Comparison of ENCODE assay signal across 8 cellular contexts in the genomic region with DNA sequence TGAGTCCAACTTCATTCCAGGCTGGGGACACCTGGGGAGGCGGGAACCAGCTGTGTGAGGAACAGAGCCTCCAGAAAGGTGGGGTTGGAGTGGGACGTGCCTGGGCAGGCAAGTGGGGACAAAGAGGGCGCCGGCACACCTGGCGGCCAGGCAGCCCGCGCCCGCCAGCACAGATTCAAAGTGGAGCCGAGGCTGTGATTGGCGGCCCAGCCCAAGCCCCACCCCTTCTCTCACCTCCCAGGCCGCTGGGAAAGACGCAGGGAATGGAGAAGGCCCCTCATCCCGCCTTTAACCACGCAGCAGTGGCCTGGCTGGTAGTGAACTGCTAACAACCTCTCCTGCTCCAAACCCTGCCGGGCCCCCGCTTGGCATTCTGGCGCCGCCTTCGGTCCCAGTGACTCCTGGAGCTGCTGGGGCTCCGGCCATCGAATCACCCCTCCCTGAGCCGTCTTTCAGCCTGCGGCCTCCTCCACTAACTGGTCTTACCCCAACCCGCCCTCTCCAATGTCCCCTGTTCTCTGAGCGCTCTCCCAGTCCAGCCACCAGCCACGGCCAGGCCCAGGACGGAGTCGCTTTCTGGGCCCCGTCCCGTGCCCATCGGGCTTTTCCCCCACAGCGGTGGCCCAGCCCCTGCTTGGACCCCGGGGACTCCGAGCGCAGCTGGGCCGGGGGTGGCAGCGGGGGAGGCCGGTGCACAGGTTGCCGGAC. TPM values are rescaled to one million over a fixed set of nuclear protein-coding genes. Genes with fewer than 3 reads are reported as not detected.
DNase-seq lines count a peak whose midpoint lies in the region; ATAC-seq and TF ChIP-seq lines count a peak whose summit lies in the region.

No MANE protein-coding gene starts in this region.

- H3K27ac Mint-ChIP-seq in CD4-positive, alpha-beta T cell: no peak overlapping the region

- H3K36me3 Mint-ChIP-seq in CD4-positive, alpha-beta T cell (ENCODE audit: low read depth): no peaks in the 10 kb centered on the region

- peaks cover 22% of the 10 kb centered on the region for H3K27me3 Mint-ChIP-seq in CD4-positive, alpha-beta T cell

- intact Hi-C loops in left lung (cut with DNase I): no loop called here
- intact Hi-C loops in CD4-positive, alpha-beta T cell (cut with DNase I, micrococcal nuclease): no loop called here

- peak; percentile 95 for DNase-seq in DMS79 treated with DMSO at 0.1 percent for 48 hours (lab: John Stamatoyannopoulos, UW)
- DNase-seq in HT-29 (ENCODE audit: low spot score): peak; percentile 93
- DNase-seq in left lung: peak in 1 of 2 donors; percentile 56
- DNase-seq in upper lobe of left lung: peak; percentile 61 to 87
- DNase-seq in CD4-positive, alpha-beta T cell: no peak
- DNase-seq in NK-92 treated with Interleukin-12 subunit alpha and Interleukin-12 subunit beta, amount 100 ng/mL, for 24 hours (lab: John Stamatoyannopoulos, UW): no peak
- no peak for DNase-seq in AG08395 (ENCODE audit: low spot score)

- peaks cover 5% of the 10 kb centered on the region for H3K4me1 Mint-ChIP-seq in CD4-positive, alpha-beta T cell (ENCODE audit: low read depth)

- WGBS in upper lobe of left lung, 2 donors: 38 to 62% methylated on average over 28 to 39 of the region's 39 CpGs

- H3K9me3 ChIP-seq in left lung (no peaks in the 10 kb centered on the region), upper lobe of left lung (no peaks in the 10 kb centered on the region)
- no peaks in the 10 kb centered on the region for H3K9me3 ChIP-seq in CD4-positive, alpha-beta T cell (ENCODE audit: control insufficient read depth, low read length)

- no peak for TF ChIP-seq CTCF in left lung (IDR thresholded peaks at IDR 0.05)
- TF ChIP-seq CTCF in upper lobe of left lung (IDR thresholded peaks at IDR 0.05): peak in 1 of 6 experiments; percentile 4
- TF ChIP-seq CTCF in CD4-positive, alpha-beta T cell (IDR thresholded peaks at IDR 0.05): no peak

- H3K4me1 ChIP-seq in left lung: peaks cover 5 to 19% of the 10 kb centered on the region in 2 donors
- H3K4me1 ChIP-seq in upper lobe of left lung: peaks cover 10 to 26% (median 15%) of the 10 kb centered on the region in 4 donors

- no peak for TF ChIP-seq POLR2A in upper lobe of left lung (IDR thresholded peaks at IDR 0.05)

- ATAC-seq in left lung: peak; percentile 65
- peak; percentile 12 to 49 for ATAC-seq in upper lobe of left lung (ENCODE audit: low FRiP score in 2 of 2)
- ATAC-seq in CD4-positive, alpha-beta T cell (ENCODE audit: poor library complexity): no peak

- POLR2A ChIA-PET in CD4-positive, alpha-beta T cell (lab: Charles Lee): interaction anchor here (1.0 to 2.9 kb wide), 3 partner anchors 29 to 34 kb away, joined by 3 to 12 read pairs (median 4); no protein-coding TSS in a partner anchor

- H3K9me3 Mint-ChIP-seq in CD4-positive, alpha-beta T cell: no peaks in the 10 kb centered on the region

- H3K4me3 Mint-ChIP-seq in CD4-positive, alpha-beta T cell: no peak overlapping the region

- H3K27me3 ChIP-seq in left lung: peaks cover 0 to 6% of the 10 kb centered on the region in 2 donors
- H3K27me3 ChIP-seq in upper lobe of left lung: no peaks in the 10 kb centered on the region
- H3K27me3 ChIP-seq in CD4-positive, alpha-beta T cell (ENCODE audit: control insufficient read depth, insufficient read depth, low read length): peaks cover 13% of the 10 kb centered on the region

- no peaks in the 10 kb centered on the region for H3K36me3 ChIP-seq in left lung
- no peaks in the 10 kb centered on the region for H3K36me3 ChIP-seq in upper lobe of left lung

- no peak for TF ChIP-seq EP300 in upper lobe of left lung (IDR thresholded peaks at IDR 0.05)

- H3K4me3 ChIP-seq in left lung (peak overlapping the region; percentile 45 to 48), upper lobe of left lung (peak overlapping the region; percentile 13 to 55 (median 50))

- CTCF ChIA-PET in CD4-positive, alpha-beta T cell (lab: Charles Lee): interaction anchor here (3.1 kb wide), 1 partner anchor 34 kb away, joined by 15 read pairs; no protein-coding TSS in a partner anchor

- H3K27ac ChIP-seq in angular gyrus (ENCODE audit: low read depth, low read length) (peak overlapping the region; percentile 98), left lung (peak overlapping the region; percentile 84 to 88), upper lobe of left lung (peak overlapping the region; percentile 86 to 90 (median 89))
- H3K27ac ChIP-seq in CD4-positive, alpha-beta T cell (ENCODE audit: low read depth, low read length): no peak overlapping the region

RNA-seq across cellular contexts. Expression of a gene that starts 27.9 kb away (rescaled TPM):
- 1,191 and 1,224 TPM in 2 replicates for total RNA-seq in HT-29 (2014; rRNA removed; shearing (Covaris generic))
- total RNA-seq in left lung: 100 to 1,000 TPM; 677 to 980 TPM
- total RNA-seq in upper lobe of left lung: 100 to 1,000 TPM; 344 to 896 (median 663) TPM
- 1,000 to 10,000 TPM; 1,546 to 1,586 TPM for total RNA-seq in CD4-positive, alpha-beta T cell

Comparison
In these comparisons a context has a peak if more than half of its experiments do, and no peak if none do; other contexts are left out.
1. DNase-seq: peak in DMS79 treated with DMSO at 0.1 percent for 48 hours (single experiment), HT-29 (single experiment) and upper lobe of left lung (2 of 2); none in CD4-positive, alpha-beta T cell (0 of 10), NK-92 treated with Interleukin-12 subunit alpha and Interleukin-12 subunit beta, amount 100 ng/mL, for 24 hours (single experiment) and AG08395 (single experiment).